ENCODE assay signal across 8 cellular contexts in genomic region chr20:47785321-47785899, GRCh38. TPM values are rescaled to one million over a fixed set of nuclear protein-coding genes. Genes with fewer than 3 reads are reported as not detected.
A peak's percentile ranks its signal among the peaks of the same experiment; 100 is the strongest.
DNase-seq lines count a peak whose midpoint lies in the region; ATAC-seq, FAIRE-seq and TF ChIP-seq lines count a peak whose summit lies in the region.

Gene SULF2 (minus strand): TSS chr20:47785481. CDS start chr20:47757363, 28,118 bp downstream.

- no peaks in the 10 kb centered on the region for H4K20me1 ChIP-seq in HepG2 (ENCODE audit: insufficient read depth, low read length)

- H3K9me3 ChIP-seq in HUES6 (ENCODE audit: control insufficient read depth, insufficient read depth, low read depth, low read length) (no peaks in the 10 kb centered on the region), HepG2 (ENCODE audit: low read length) (no peaks in the 10 kb centered on the region), testis (no peaks in the 10 kb centered on the region)

- peak within 1 kb of the TSS; percentile 20 for H2AFZ ChIP-seq in HepG2 (ENCODE audit: low read length)

- TF ChIP-seq EP300 in HepG2 (IDR thresholded peaks at IDR 0.05; ENCODE audit: low read depth in 2 of 2, low read length in 2 of 2), result no peak
- TF ChIP-seq EP300 in HepG2 (CRISPR knock-in tag; IDR thresholded peaks at IDR 0.05; ENCODE audit: borderline replicate concordance), result no peak

- BruUV-seq in HepG2 (replicated peaks; lab: Mats Ljungman, UMichigan), result no TSS peak

- WGBS in HepG2 (ENCODE audit: low lambda C conversion rate), result no CpG with 5 or more reads among the region's 90 CpGs
- WGBS in testis, 2 donors, result 0% methylated on average over 29 of the region's 90 CpGs; no CpG with 5 or more reads in 1 of the 2 donors

- DNase-seq in AG10803 (ENCODE audit: low read depth) (no peak), choroid plexus epithelial cell (ENCODE audit: low read depth) (no peak), HepG2 (ENCODE audit: low spot score) (no peak), testis (peak; percentile 52), NCI-H1694 (lab: John Stamatoyannopoulos, UW) (no peak)

- POLR2A ChIA-PET in HepG2 (lab: Yijun Ruan, JAX), result no interaction called here

- CTCF ChIA-PET in HepG2 (lab: Yijun Ruan, JAX; ENCODE audit: low intra/inter-chr PET ratio, low total read pairs), result interaction anchor here (2.3 kb wide), 1 partner anchor 836 kb away, joined by 30 read pairs; no protein-coding TSS in a partner anchor

- TF ChIP-seq RAD21 in HepG2 (CRISPR knock-in tag; IDR thresholded peaks at IDR 0.05), result no peak; the same call in 1 of the 2 replicates

- H3K4me2 ChIP-seq in HepG2 (ENCODE audit: low read depth, low read length), result peak within 1 kb of the TSS; percentile 100

- TF ChIP-seq POLR2A in HepG2 (IDR thresholded peaks at IDR 0.05; ENCODE audit: insufficient read depth in 1 of 2, low read depth in 2 of 2, low read length in 2 of 2) (no peak), testis (IDR thresholded peaks at IDR 0.05) (no peak)

- ATAC-seq in HepG2, result no peak; the same call in 2 of the 3 replicates
- ATAC-seq in GM18519 (IDR thresholded peaks at IDR 0.05; ENCODE audit: low FRiP score, unreplicated experiment), result no peak
- no peak for ATAC-seq in GM19395 (IDR thresholded peaks at IDR 0.05; ENCODE audit: unreplicated experiment)

- TF ChIP-seq CTCF in AG10803 (conservative IDR thresholded peaks at IDR 0.05; ENCODE audit: low read length), result no peak
- TF ChIP-seq CTCF in choroid plexus epithelial cell (conservative IDR thresholded peaks at IDR 0.05; ENCODE audit: low read depth, low read length), result no peak
- TF ChIP-seq CTCF in HepG2 (CRISPR knock-in tag; IDR thresholded peaks at IDR 0.05), result no peak
- no peak for TF ChIP-seq CTCF in testis (IDR thresholded peaks at IDR 0.05)

- H3K4me3 ChIP-seq in AG10803 (ENCODE audit: low read length) (peak within 1 kb of the TSS; percentile 68), HUES6 (ENCODE audit: low read depth, low read length) (peak within 1 kb of the TSS; percentile 83), choroid plexus epithelial cell (ENCODE audit: low read depth, low read length) (peak within 1 kb of the TSS; percentile 50), HepG2 (replicated peaks in 1 of 3; ENCODE audit: insufficient read depth in 1 of 3, low read depth in 2 of 3, low read length in 3 of 3) (peak within 1 kb of the TSS; percentile 72 to 84 (median 73)), testis (peak within 1 kb of the TSS; percentile 58 to 68)

- no peaks in the 10 kb centered on the region for H3K79me2 ChIP-seq in HepG2 (ENCODE audit: insufficient read depth, low read length)

- H3K4me1 ChIP-seq in HUES6 (ENCODE audit: control insufficient read depth, insufficient read depth, low read length), result peaks cover 8% of the 10 kb centered on the region; the same call in 1 of the 2 replicates
- peaks cover 42% of the 10 kb centered on the region for H3K4me1 ChIP-seq in HepG2 (ENCODE audit: insufficient read depth, low read length)
- H3K4me1 ChIP-seq in testis, result peaks cover 16% of the 10 kb centered on the region

- H3K27ac ChIP-seq in HUES6 (ENCODE audit: low read depth, low read length) (no peak within 1 kb of the TSS), HepG2 (ENCODE audit: extremely low read length, insufficient read depth, low read length) (no peak within 1 kb of the TSS), testis (peak within 1 kb of the TSS; percentile 59 to 88)

- no peak for FAIRE-seq in HepG2 (lab: Jason Lieb, UNC)

- in situ Hi-C loops in HepG2 (cut with HindIII; ENCODE audit: extremely low pct_ligation_motif_present, low pct_unique_long_range_greater_than_20kb), result loop anchor here (5.0 kb wide), 1 partner anchor 837 kb away; no protein-coding TSS in a partner anchor

- H3K9ac ChIP-seq in HUES6 (ENCODE audit: low read length), result peak within 1 kb of the TSS; percentile 66
- peak within 1 kb of the TSS; percentile 29 for H3K9ac ChIP-seq in HepG2 (ENCODE audit: insufficient read depth, low read depth, low read length)

- H3K27me3 ChIP-seq in HUES6 (ENCODE audit: control insufficient read depth, insufficient read depth, low read length) (peaks cover 31% of the 10 kb centered on the region), HepG2 (ENCODE audit: control insufficient read depth in 1 of 2, insufficient read depth in 2 of 2, low read length in 2 of 2) (peaks cover 6 to 46% of the 10 kb centered on the region in 2 experiments; a peak in 4 of 5 replicates), testis (no peaks in the 10 kb centered on the region)

- intact Hi-C loops in HepG2 (cut with micrococcal nuclease; ENCODE audit: unreplicated experiment) (loop anchor here (5.0 kb wide), 1 partner anchor 187 kb away; no protein-coding TSS in a partner anchor), testis (cut with DNase I; ENCODE audit: low total_unique reads) (loop anchor here (5.0 kb wide), 1 partner anchor 837 kb away; no protein-coding TSS in a partner anchor)

- H3K36me3 ChIP-seq in HUES6 (ENCODE audit: control insufficient read depth, insufficient read depth, low read length) (no peaks in the 10 kb centered on the region), HepG2 (replicated peaks in 1 of 2; ENCODE audit: control insufficient read depth in 1 of 2, insufficient read depth in 2 of 2, low read length in 2 of 2) (no peaks in the 10 kb centered on the region), testis (ENCODE audit: low read depth, missing control alignments) (no peaks in the 10 kb centered on the region)

TF ChIP-seq in HepG2, 621 proteins besides CTCF, POLR2A, EP300 and RAD21:
- no peak for TF ChIP-seq EHMT2 (IDR thresholded peaks at IDR 0.05; ENCODE audit: borderline replicate concordance, low read depth, low read length)
- no peak for TF ChIP-seq ZNF383 (CRISPR knock-in tag; IDR thresholded peaks at IDR 0.05; ENCODE audit: borderline replicate concordance)
- peak; percentile 60; the same call in 1 of the 2 replicates for TF ChIP-seq ZNF790 (CRISPR knock-in tag; IDR thresholded peaks at IDR 0.05; ENCODE audit: borderline replicate concordance)
TF ChIP-seq in HepG2: peak in this region for 1.

RNA-seq across cellular contexts. Expression of gene SULF2, which starts in this region (rescaled TPM):
- total RNA-seq in HepG2 (2016; rRNA removed; fragmentation: Illumina TruSeq; extraction: Trizol) (29.1 and 50.9 TPM in 2 replicates), testis (100 to 1,000 TPM in 1 of 2 donors, 10 to 100 TPM in 1; 95.6 to 117 TPM)
- 7.4 and 9.2 TPM in 2 replicates for total RNA-seq in HepG2 (2016; cell fraction: cytosol; rRNA removed; fragmentation: Illumina TruSeq; extraction: Trizol; ENCODE audit: low read depth)
- 22.2 and 47.3 TPM in 2 replicates for total RNA-seq in HepG2 (2016; cell fraction: insoluble cytoplasmic fraction; rRNA removed; fragmentation: Illumina TruSeq; extraction: Trizol)
- 23.9 and 29.0 TPM in 2 replicates for total RNA-seq in HepG2 (2016; cell fraction: membrane; rRNA removed; fragmentation: Illumina TruSeq; extraction: Trizol)
- 55.3 and 65.2 TPM in 2 replicates for total RNA-seq in HepG2 (2016; cell fraction: nucleus; rRNA removed; fragmentation: Illumina TruSeq; extraction: Trizol)
- polyA plus RNA-seq in HepG2 (2011; rRNA removed) (7.2 and 9.3 TPM in 2 replicates), testis (ENCODE audit: insufficient read depth, low read depth, low replicate concordance) (61.5 TPM)
- polyA plus RNA-seq in HepG2 (2011; cell fraction: cytosol; rRNA removed), result 9.3 and 12.6 TPM in 2 replicates
- polyA plus RNA-seq in HepG2 (2011; cell fraction: nucleus; rRNA removed), result 21.3 and 25.5 TPM in 2 replicates
- polyA plus RNA-seq in HepG2 (2012), result 5.1 and 11.0 TPM in 2 replicates
- 10.7 and 10.8 TPM in 2 replicates for polyA plus RNA-seq in HepG2 (2016; cell fraction: cytosol; fragmentation: Illumina TruSeq; extraction: Trizol; ENCODE audit: low read depth)
- 33.7 and 34.1 TPM in 2 replicates for polyA plus RNA-seq in HepG2 (2016; cell fraction: insoluble cytoplasmic fraction; fragmentation: Illumina TruSeq; extraction: Trizol; ENCODE audit: low read depth)
- 22.4 and 24.8 TPM in 2 replicates for polyA plus RNA-seq in HepG2 (2016; cell fraction: membrane; fragmentation: Illumina TruSeq; extraction: Trizol; ENCODE audit: low read depth)
- 96.6 and 101 TPM in 2 replicates for polyA plus RNA-seq in HepG2 (2016; cell fraction: nucleus; fragmentation: Illumina TruSeq; extraction: Trizol; ENCODE audit: insufficient read depth, low read depth)
- polyA minus RNA-seq in HepG2 (2011; rRNA and poly(A)+ RNA removed; ENCODE audit: low replicate concordance), result 51.1 TPM in 1 of 2 replicates, not detected in the other
- polyA minus RNA-seq in HepG2 (2011; cell fraction: cytosol; rRNA and poly(A)+ RNA removed), result 16.7 and 17.7 TPM in 2 replicates
- 11.1 and 13.5 TPM in 2 replicates for polyA minus RNA-seq in HepG2 (2011; cell fraction: nucleus; rRNA and poly(A)+ RNA removed)

Comparison
In these comparisons a context has a peak if more than half of its experiments do, and no peak if none do; other contexts are left out.
1. H3K27ac ChIP-seq: peak in testis (2 of 2); none in HUES6 (single experiment) and HepG2 (single experiment).
2. Peak in every context shown above with its lines, with median percentiles within 50 percentile points of each other: H3K4me3 ChIP-seq.